ENCODE assay signal across 8 cellular contexts in the genomic region with DNA sequence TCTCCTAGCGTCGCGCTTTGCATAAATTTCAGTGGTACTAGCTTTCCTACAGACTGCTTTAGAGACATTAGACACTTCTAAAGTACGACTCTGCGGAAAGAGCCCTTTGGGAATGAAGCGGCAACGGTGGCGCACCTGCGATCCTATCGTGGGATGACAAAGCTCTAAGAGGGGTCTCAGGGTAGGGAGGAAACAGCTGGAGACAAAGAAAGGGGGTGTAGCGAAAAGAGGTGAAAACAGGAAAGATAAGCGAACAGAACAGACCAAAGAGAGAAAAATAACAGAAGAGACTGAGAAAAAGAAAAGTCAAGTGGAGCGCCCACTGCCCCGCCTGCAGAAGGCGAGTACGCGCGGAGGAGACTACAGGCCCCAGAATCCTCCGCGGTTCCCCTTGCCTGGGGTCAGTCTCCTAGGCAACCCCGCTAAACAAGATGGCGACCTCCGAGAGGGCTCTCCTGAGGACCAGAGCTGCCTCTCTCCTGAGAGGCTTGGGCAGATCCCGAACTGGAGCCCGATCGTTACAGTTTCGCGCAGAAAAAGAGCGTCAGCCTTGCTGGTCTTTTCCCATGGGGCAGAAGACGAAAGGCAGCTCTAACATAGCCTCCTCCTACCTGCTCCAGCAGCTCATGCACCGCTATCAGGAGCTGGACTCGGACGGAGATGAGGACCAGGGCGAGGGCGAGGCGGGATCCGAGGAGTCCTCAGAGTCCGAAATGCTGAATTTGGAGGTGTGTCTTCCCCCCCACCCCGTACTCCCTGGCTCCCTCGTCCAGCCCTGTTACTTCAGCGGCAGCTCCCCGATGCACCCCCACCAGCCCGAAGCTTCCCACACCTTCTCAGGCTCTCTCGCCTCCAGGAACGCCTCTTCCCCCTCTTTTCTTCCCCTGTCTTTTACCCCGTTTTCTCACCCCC. TPM values are rescaled to one million over a fixed set of nuclear protein-coding genes. Genes with fewer than 3 reads are reported as not detected.
DNase-seq lines count a peak whose midpoint lies in the region; ATAC-seq and TF ChIP-seq lines count a peak whose summit lies in the region.

LRGUK (plus strand) TSS at position 404 of the 912 bp plus-strand sequence; CDS start at position 432, 28 bp downstream.

- H3K27ac ChIP-seq in tibial nerve, result peak within 1 kb of the TSS in 1 of 4 donors; percentile 8

- H3K9ac ChIP-seq in adipocyte (ENCODE audit: low read length), result peak within 1 kb of the TSS; percentile 52

- H3K36me3 ChIP-seq in adipocyte (ENCODE audit: control insufficient read depth, insufficient read depth, low read length, severe bottlenecking), result no peaks in the 10 kb centered on the region
- H3K36me3 ChIP-seq in tibial nerve, result no peaks in the 10 kb centered on the region

- DNase-seq in NCI-H1417 (lab: John Stamatoyannopoulos, UW) (peak; percentile 89 to 94 (median 90)), SW480 (ENCODE audit: low spot score) (peak; percentile 70), adipocyte (ENCODE audit: low read depth) (peak; percentile 93), left cardiac atrium (peak; percentile 89), pons (ENCODE audit: low spot score) (peak; percentile 50), tibial nerve (ENCODE audit: low spot score in 2 of 2) (peak; percentile 59 to 73)

- H3K4me3 ChIP-seq in GM12875 (ENCODE audit: low read depth, low read length) (peak within 1 kb of the TSS; percentile 46), adipocyte (ENCODE audit: low read length) (peak within 1 kb of the TSS; percentile 89), tibial nerve (peak within 1 kb of the TSS; percentile 32 to 72 (median 66))

- H3K4me1 ChIP-seq in adipocyte (ENCODE audit: control insufficient read depth, insufficient read depth, low read length), result peaks cover 9% of the 10 kb centered on the region
- peaks cover 0 to 14% (median 0%) of the 10 kb centered on the region in 4 donors for H3K4me1 ChIP-seq in tibial nerve

- no peak for TF ChIP-seq POLR2A in tibial nerve (IDR thresholded peaks at IDR 0.05)

- peak; percentile 100 for ATAC-seq in HG02798 (IDR thresholded peaks at IDR 0.05; ENCODE audit: poor library complexity, unreplicated experiment)
- peak; percentile 100 for ATAC-seq in left cardiac atrium

- 2 to 3% methylated on average over 39 to 46 of the region's 46 CpGs for WGBS in tibial nerve, 2 donors

- intact Hi-C loops in left cardiac atrium (cut with DNase I), result no loop called here

- peak; percentile 19 to 33 for TF ChIP-seq EP300 in tibial nerve (IDR thresholded peaks at IDR 0.05)

- H3K9me3 ChIP-seq in adipocyte (ENCODE audit: control insufficient read depth, low read length) (no peaks in the 10 kb centered on the region), tibial nerve (no peaks in the 10 kb centered on the region)

- H3K27me3 ChIP-seq in adipocyte (replicated peaks; ENCODE audit: control insufficient read depth, insufficient read depth, low read length) (no peaks in the 10 kb centered on the region), tibial nerve (no peaks in the 10 kb centered on the region)

- TF ChIP-seq CTCF in GM12875 (IDR thresholded peaks at IDR 0.05; ENCODE audit: borderline replicate concordance, insufficient read depth, low read depth, low read length) (no peak), tibial nerve (IDR thresholded peaks at IDR 0.05) (no peak)

RNA-seq across cellular contexts. Expression of gene LRGUK, which starts in this region (rescaled TPM):
- under 1 TPM; 0.12 to 0.24 TPM for total RNA-seq in left cardiac atrium
- total RNA-seq in tibial nerve, result 1 to 10 TPM in 2 of 4 donors, under 1 TPM in 2; 0.39 to 2.6 (median 1.5) TPM

Comparison
In these comparisons a context has a peak if more than half of its experiments do, and no peak if none do; other contexts are left out.
1. Peak in DNase-seq and ATAC-seq in left cardiac atrium; RNA of the gene not detected or under 1 TPM.